ENCODE assay signal across 12 cellular contexts in genomic region chr7:38330861-38331709, GRCh38.
DNase-seq lines count a peak whose midpoint lies in the region; ATAC-seq and TF ChIP-seq lines count a peak whose summit lies in the region.
"Had no signal": no experiment of that assay in that cellular context is flagged by ENCODE, and none has a peak within 500 bp of the region (broad histone marks: within the 10 kb centered on the region; RNA-seq: fewer than 3 reads in every experiment).

No MANE protein-coding gene starts in this region.

- no peaks in the 10 kb centered on the region for H3K27me3 ChIP-seq in CD8-positive, alpha-beta T cell (ENCODE audit: insufficient read depth, low read length)
- H3K27me3 ChIP-seq in HUES64 (ENCODE audit: insufficient read depth, low read length) (no peaks in the 10 kb centered on the region), kidney epithelial cell (ENCODE audit: control insufficient read depth, insufficient read depth, low read length) (no peaks in the 10 kb centered on the region), tibial artery (no peaks in the 10 kb centered on the region)
- H3K27me3 ChIP-seq: cardiac muscle cell, right atrium auricular region had no signal

- H3K9me3 Mint-ChIP-seq in CD8-positive, alpha-beta T cell, result no peaks in the 10 kb centered on the region
- no peaks in the 10 kb centered on the region for H3K9me3 Mint-ChIP-seq in activated CD8-positive, alpha-beta T cell treated with anti-CD3 and anti-CD28 coated beads, Interleukin-2, amount 10 ng/mL, durations not matched to agents 7 days and 5 days (ENCODE audit: insufficient read depth)

- H3K27me3 Mint-ChIP-seq in CD8-positive, alpha-beta T cell (ENCODE audit: low read depth), result no peaks in the 10 kb centered on the region
- H3K27me3 Mint-ChIP-seq in activated CD8-positive, alpha-beta T cell treated with anti-CD3 and anti-CD28 coated beads, Interleukin-2, amount 10 ng/mL, durations not matched to agents 7 days and 5 days (ENCODE audit: low read depth), result no peaks in the 10 kb centered on the region

- intact Hi-C loops in CD8-positive, alpha-beta T cell (cut with DNase I, micrococcal nuclease), result loop anchor here in 1 of 2 experiments (1.0 kb wide), 1 partner anchor 78 kb away; no protein-coding TSS in a partner anchor
- intact Hi-C loops in tibial artery (cut with DNase I; ENCODE audit: low total_unique reads), result no loop called here

- no peaks in the 10 kb centered on the region for H3K9me3 ChIP-seq in CD8-positive, alpha-beta T cell (ENCODE audit: low read length)
- H3K9me3 ChIP-seq in HUES64 (ENCODE audit: insufficient read depth, low read depth, low read length), result no peaks in the 10 kb centered on the region
- no peaks in the 10 kb centered on the region for H3K9me3 ChIP-seq in tibial artery
- H3K9me3 ChIP-seq: right atrium auricular region had no signal

- no peaks in the 10 kb centered on the region for H3K36me3 ChIP-seq in CD8-positive, alpha-beta T cell (ENCODE audit: insufficient read depth, low read length)
- H3K36me3 ChIP-seq in HUES64 (ENCODE audit: insufficient read depth, low read length) (no peaks in the 10 kb centered on the region), kidney epithelial cell (ENCODE audit: control insufficient read depth, insufficient read depth, low read length) (no peaks in the 10 kb centered on the region), tibial artery (no peaks in the 10 kb centered on the region)
- H3K36me3 ChIP-seq: cardiac muscle cell, right atrium auricular region had no signal

- H3K36me3 Mint-ChIP-seq in CD8-positive, alpha-beta T cell, result no peaks in the 10 kb centered on the region
- peaks cover 12% of the 10 kb centered on the region for H3K36me3 Mint-ChIP-seq in activated CD8-positive, alpha-beta T cell treated with anti-CD3 and anti-CD28 coated beads, Interleukin-2, amount 10 ng/mL, durations not matched to agents 7 days and 5 days (ENCODE audit: low read depth)

- H3K9ac ChIP-seq in HUES64 (ENCODE audit: low read depth, low read length), result peak overlapping the region; percentile 52; the same call in 1 of the 2 replicates

- POLR2A ChIA-PET in CD8-positive, alpha-beta T cell (lab: Charles Lee), result interaction anchor here (1.0 to 2.2 kb wide), 8 partner anchors 9 to 115 kb away, joined by 3 to 8 read pairs (median 4); no protein-coding TSS in a partner anchor
- POLR2A ChIA-PET in activated CD8-positive, alpha-beta T cell treated with anti-CD3 and anti-CD28 coated beads, Interleukin-2, amount 10 ng/mL, durations not matched to agents 7 days and 5 days (lab: Charles Lee), result interaction anchor here (1.2 kb wide), 1 partner anchor 115 kb away, joined by 9 read pairs; no protein-coding TSS in a partner anchor

- WGBS in HUES64, result 79% methylated on average over 9 of the region's 9 CpGs

- peak overlapping the region; percentile 15 for H3K4me3 ChIP-seq in CD8-positive, alpha-beta T cell (ENCODE audit: low read depth, low read length)
- peak overlapping the region; percentile 26 for H3K4me3 ChIP-seq in HUES64 (ENCODE audit: low read length)
- no peak overlapping the region for H3K4me3 ChIP-seq in kidney epithelial cell (ENCODE audit: low read depth, low read length)
- H3K4me3 ChIP-seq in tibial artery, result no peak overlapping the region
- H3K4me3 ChIP-seq: cardiac muscle cell, right atrium auricular region had no signal

- H3K4me1 Mint-ChIP-seq in CD8-positive, alpha-beta T cell (ENCODE audit: low read depth), result peaks cover 55% of the 10 kb centered on the region
- peaks cover 65% of the 10 kb centered on the region for H3K4me1 Mint-ChIP-seq in activated CD8-positive, alpha-beta T cell treated with anti-CD3 and anti-CD28 coated beads, Interleukin-2, amount 10 ng/mL, durations not matched to agents 7 days and 5 days (ENCODE audit: low read depth)

- peak overlapping the region; percentile 68 for H3K4me3 Mint-ChIP-seq in CD8-positive, alpha-beta T cell
- H3K4me3 Mint-ChIP-seq in activated CD8-positive, alpha-beta T cell treated with anti-CD3 and anti-CD28 coated beads, Interleukin-2, amount 10 ng/mL, durations not matched to agents 7 days and 5 days, result peak overlapping the region; percentile 71

- H3K4me1 ChIP-seq in CD8-positive, alpha-beta T cell (ENCODE audit: insufficient read depth, low read length), result peaks cover 28% of the 10 kb centered on the region
- H3K4me1 ChIP-seq in HUES64 (ENCODE audit: insufficient read depth, low read length) (peaks cover 24% of the 10 kb centered on the region), tibial artery (no peaks in the 10 kb centered on the region)

- peak; percentile 37 for TF ChIP-seq CTCF in CD8-positive, alpha-beta T cell (IDR thresholded peaks at IDR 0.05)
- TF ChIP-seq CTCF in kidney epithelial cell (IDR thresholded peaks at IDR 0.05; ENCODE audit: insufficient read depth, low read length, poor library complexity, severe bottlenecking) (peak; percentile 3), tibial artery (IDR thresholded peaks at IDR 0.05) (no peak), omental fat pad (IDR thresholded peaks at IDR 0.05) (no peak)

- ATAC-seq in CD8-positive, alpha-beta T cell, result peak; percentile 56
- ATAC-seq in activated CD8-positive, alpha-beta T cell treated with anti-CD3 and anti-CD28 coated beads, Interleukin-2, amount 10 ng/mL, durations not matched to agents 7 days and 5 days, result peak; percentile 62
- ATAC-seq in omental fat pad (ENCODE audit: low FRiP score), result no peak

- H3K27ac ChIP-seq in CD8-positive, alpha-beta T cell (ENCODE audit: low read depth, low read length), result no peak overlapping the region
- H3K27ac ChIP-seq in HUES64 (ENCODE audit: low read depth, low read length), result peak overlapping the region; percentile 34; the same call in 1 of the 2 replicates
- H3K27ac ChIP-seq in tibial artery, result no peak overlapping the region
- H3K27ac ChIP-seq: cardiac muscle cell, right atrium auricular region, VCaP had no signal

- CTCF ChIA-PET in CD8-positive, alpha-beta T cell (lab: Charles Lee), result interaction anchor here (0.6 to 6.4 kb wide), 21 partner anchors 9 to 222 kb away, joined by 3 to 43 read pairs (median 4); partner anchors contain the start of gene STARD3NL
- CTCF ChIA-PET in activated CD8-positive, alpha-beta T cell treated with anti-CD3 and anti-CD28 coated beads, Interleukin-2, amount 10 ng/mL, durations not matched to agents 7 days and 5 days (lab: Charles Lee), result interaction anchor here (0.6 to 5.2 kb wide), 26 partner anchors 9 to 153 kb away, joined by 3 to 95 read pairs (median 4); partner anchors contain the start of gene STARD3NL

- DNase-seq in CD8-positive, alpha-beta T cell, result peak in 2 of 7 experiments; percentile 26 to 59
- DNase-seq in activated CD8-positive, alpha-beta T cell treated with anti-CD3 and anti-CD28 coated beads, Interleukin-2, amount 10 ng/mL, durations not matched to agents 7 days and 5 days, result peak; percentile 57
- DNase-seq in kidney epithelial cell (ENCODE audit: low read depth), result no peak
- no peak for DNase-seq in tibial artery
- no peak for DNase-seq in HT-29 (ENCODE audit: low spot score)
- DNase-seq in activated effector memory CD4-positive, alpha-beta T cell treated with anti-CD3 and anti-CD28 coated beads, Interleukin-2, amount 50 U/mL, for 16 hours, result no peak
- DNase-seq in omental fat pad (ENCODE audit: low spot score), result no peak
- DNase-seq: stimulated activated CD8-positive, alpha-beta memory T cell treated with anti-CD3 and anti-CD28 coated beads, Interleukin-4, amount 100 ng/mL, for 48 hours had no signal

- H3K27ac Mint-ChIP-seq in CD8-positive, alpha-beta T cell, result peak overlapping the region; percentile 68
- peak overlapping the region; percentile 80 for H3K27ac Mint-ChIP-seq in activated CD8-positive, alpha-beta T cell treated with anti-CD3 and anti-CD28 coated beads, Interleukin-2, amount 10 ng/mL, durations not matched to agents 7 days and 5 days

Comparison
In these comparisons a context has a peak if more than half of its experiments do, and no peak if none do; other contexts are left out.
1. H3K4me3 ChIP-seq: peak in CD8-positive, alpha-beta T cell (single experiment) and HUES64 (single experiment); none in kidney epithelial cell (single experiment) and tibial artery (0 of 2).
2. CTCF ChIP-seq: peak in CD8-positive, alpha-beta T cell (single experiment) and kidney epithelial cell (single experiment); none in tibial artery (0 of 2) and omental fat pad (0 of 3).